24 cellular contexts compared by ENCODE assay signal in genomic region chr21:30028537-30028936, GRCh38.
"Had no signal": no experiment of that assay in that cellular context is flagged by ENCODE, and none has a peak within 500 bp of the region (broad histone marks: within the 10 kb centered on the region; RNA-seq: fewer than 3 reads in every experiment).

No MANE protein-coding gene starts in this region.

- H3K4me2 ChIP-seq: hepatocyte had no signal

- H3K79me2 ChIP-seq: hepatocyte had no signal

- H3K4me1 Mint-ChIP-seq: immature natural killer cell, naive B cell had no signal

- H3K36me3 ChIP-seq: esophagus muscularis mucosa, gastroesophageal sphincter, heart left ventricle, left lung, lower lobe of right lung had no signal

- FAIRE-seq: colon, endothelial cell of umbilical vein, frontal cortex had no signal

- H3K27ac ChIP-seq: coronary artery, dorsolateral prefrontal cortex, esophagus muscularis mucosa, foreskin keratinocyte, gastroesophageal sphincter, heart left ventricle, hepatocyte, left lung, lower lobe of right lung had no signal

- H3K36me3 Mint-ChIP-seq: immature natural killer cell, mesothelial cell of epicardium, naive B cell had no signal

- H3K4me3 Mint-ChIP-seq: immature natural killer cell, mesothelial cell of epicardium, naive B cell had no signal

- H3K27ac Mint-ChIP-seq: immature natural killer cell, mesothelial cell of epicardium, naive B cell had no signal

- DNase-seq: dermis blood vessel endothelial cell; dorsolateral prefrontal cortex; effector CD4-positive, alpha-beta T cell; effector memory CD4-positive, alpha-beta T cell; foreskin keratinocyte; heart left ventricle; hypothalamus; immature natural killer cell; islet precursor cell; left cardiac atrium; left lung; left ventricle myocardium superior; lower lobe of right lung; mesenchymal stem cell; mucosa of descending colon; naive B cell had no signal

- ATAC-seq: foreskin keratinocyte, gastroesophageal sphincter, heart left ventricle, left cardiac atrium, left lung, left ventricle myocardium superior, lower lobe of right lung, mucosa of descending colon had no signal

- H3K27me3 Mint-ChIP-seq: naive B cell had no signal

- H3K27me3 ChIP-seq: gastroesophageal sphincter, hepatocyte, left lung had no signal

- H3K9me3 ChIP-seq: esophagus muscularis mucosa, gastroesophageal sphincter, lower lobe of right lung, mucosa of descending colon had no signal

- H3K4me1 ChIP-seq: esophagus muscularis mucosa, foreskin keratinocyte, gastroesophageal sphincter, heart left ventricle, left lung, lower lobe of right lung had no signal

- H3K4me3 ChIP-seq: coronary artery, dorsolateral prefrontal cortex, esophagus muscularis mucosa, gastroesophageal sphincter, heart left ventricle, hepatocyte, left lung, lower lobe of right lung, mucosa of descending colon had no signal

- H2AFZ ChIP-seq: hepatocyte had no signal
